16 cellular contexts compared by ENCODE assay signal in the genomic region with DNA sequence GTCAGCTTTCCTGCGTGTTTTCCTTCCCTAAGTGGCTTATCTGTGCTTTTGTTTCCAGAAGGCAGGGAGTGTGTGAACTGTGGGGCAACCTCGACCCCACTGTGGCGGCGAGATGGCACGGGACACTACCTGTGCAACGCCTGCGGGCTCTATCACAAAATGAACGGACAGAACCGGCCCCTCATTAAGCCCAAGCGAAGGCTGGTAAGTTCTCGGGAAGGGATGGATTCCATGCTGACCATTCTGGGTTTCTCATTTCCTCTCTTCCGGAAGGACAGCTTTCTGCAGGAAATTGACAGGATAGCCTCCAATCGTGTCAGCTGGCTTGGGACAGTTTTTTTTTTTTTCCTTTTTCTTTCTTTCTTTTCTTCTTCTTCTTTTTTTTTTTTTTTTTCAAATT. TPM values are rescaled to one million over a fixed set of nuclear protein-coding genes. Genes with fewer than 3 reads are reported as not detected.
DNase-seq lines count a peak whose midpoint lies in the region; ATAC-seq and TF ChIP-seq lines count a peak whose summit lies in the region.
"Had no signal": no experiment of that assay in that cellular context is flagged by ENCODE, and none has a peak within 500 bp of the region (broad histone marks: within the 10 kb centered on the region; RNA-seq: fewer than 3 reads in every experiment).

No MANE protein-coding gene starts in this region.

- H3K9ac ChIP-seq in mammary epithelial cell (ENCODE audit: insufficient read depth, low read length), result no peak overlapping the region

- CTCF ChIA-PET in CD4-positive, alpha-beta T cell (lab: Charles Lee), result interaction anchor here (0.6 kb wide), 1 partner anchor 1889 kb away, joined by 3 read pairs; no protein-coding TSS in a partner anchor
- CTCF ChIA-PET in mammary epithelial cell (lab: Charles Lee; ENCODE audit: low non-redundant PET), result no interaction called here
- CTCF ChIA-PET in naive thymus-derived CD4-positive, alpha-beta T cell (lab: Charles Lee), result no interaction called here

- no TSS peak for BruUV-seq in mammary epithelial cell (replicated peaks; lab: Mats Ljungman, UMichigan)

- H3K27ac Mint-ChIP-seq in CD4-positive, alpha-beta T cell, result peak overlapping the region; percentile 97
- H3K27ac Mint-ChIP-seq in naive thymus-derived CD4-positive, alpha-beta T cell, result peak overlapping the region in 6 of 9 donors; percentile 25 to 99 (median 67)

- intact Hi-C loops in CD4-positive, alpha-beta T cell (cut with DNase I, micrococcal nuclease), result loop anchor here in 1 of 2 experiments (5.0 kb wide), 1 partner anchor 73 kb away; no protein-coding TSS in a partner anchor
- intact Hi-C loops in mammary epithelial cell (cut with micrococcal nuclease), result no loop called here
- intact Hi-C loops in naive thymus-derived CD4-positive, alpha-beta T cell (cut with micrococcal nuclease), result no loop called here

- TF ChIP-seq POLR2A in gastroesophageal sphincter (IDR thresholded peaks at IDR 0.05), result no peak

- no peaks in the 10 kb centered on the region for H3K27me3 ChIP-seq in CD4-positive, alpha-beta T cell (ENCODE audit: control insufficient read depth, insufficient read depth, low read length)
- peaks cover 38% of the 10 kb centered on the region for H3K27me3 ChIP-seq in H7 (ENCODE audit: control insufficient read depth, insufficient read depth, low read length)
- no peaks in the 10 kb centered on the region for H3K27me3 ChIP-seq in mammary epithelial cell (ENCODE audit: insufficient read depth, low read length)
- no peaks in the 10 kb centered on the region for H3K27me3 ChIP-seq in naive thymus-derived CD4-positive, alpha-beta T cell (ENCODE audit: control insufficient read depth in 2 of 2, insufficient read depth in 2 of 2, low read length in 2 of 2)
- peaks cover 82% of the 10 kb centered on the region for H3K27me3 ChIP-seq in gastroesophageal sphincter

- peaks cover 75% of the 10 kb centered on the region for H3K79me2 ChIP-seq in mammary epithelial cell (ENCODE audit: insufficient read depth, low read length)

- H3K4me1 ChIP-seq in mammary epithelial cell (ENCODE audit: insufficient read depth, low read length), result peaks cover 64% of the 10 kb centered on the region
- H3K4me1 ChIP-seq in naive thymus-derived CD4-positive, alpha-beta T cell (ENCODE audit: control insufficient read depth in 2 of 2, insufficient read depth in 2 of 2, low read length in 2 of 2), result peaks cover 66 to 89% of the 10 kb centered on the region in 2 donors
- H3K4me1 ChIP-seq in gastroesophageal sphincter, result no peaks in the 10 kb centered on the region
- H3K4me1 ChIP-seq: sigmoid colon had no signal

- H3K36me3 ChIP-seq in H7 (replicated peaks; ENCODE audit: control insufficient read depth, insufficient read depth, low read length) (no peaks in the 10 kb centered on the region), mammary epithelial cell (ENCODE audit: insufficient read depth, low read length) (peaks cover 19% of the 10 kb centered on the region), gastroesophageal sphincter (no peaks in the 10 kb centered on the region)
- peaks cover 20 to 61% (median 31%) of the 10 kb centered on the region in 3 experiments for H3K36me3 ChIP-seq in naive thymus-derived CD4-positive, alpha-beta T cell (ENCODE audit: control insufficient read depth in 2 of 3, insufficient read depth in 3 of 3, low read length in 3 of 3)
- H3K36me3 ChIP-seq: lower lobe of right lung, sigmoid colon had no signal

- no peak for TF ChIP-seq CTCF in CD4-positive, alpha-beta T cell (IDR thresholded peaks at IDR 0.05)
- TF ChIP-seq CTCF in mammary epithelial cell (conservative IDR thresholded peaks at IDR 0.05 in 1 of 2, IDR thresholded peaks at IDR 0.05 in 1 of 2; ENCODE audit: extremely low read depth in 1 of 2, insufficient read depth in 1 of 2, low read depth in 1 of 2, low read length in 2 of 2) (no peak), gastroesophageal sphincter (IDR thresholded peaks at IDR 0.05) (no peak)

- peaks cover 95% of the 10 kb centered on the region for H3K36me3 Mint-ChIP-seq in CD4-positive, alpha-beta T cell (ENCODE audit: low read depth)
- peaks cover 16 to 85% (median 42%) of the 10 kb centered on the region in 5 donors for H3K36me3 Mint-ChIP-seq in naive thymus-derived CD4-positive, alpha-beta T cell

- no peak for TF ChIP-seq EP300 in gastroesophageal sphincter (IDR thresholded peaks at IDR 0.05)

- H3K27me3 Mint-ChIP-seq in CD4-positive, alpha-beta T cell, result no peaks in the 10 kb centered on the region
- H3K27me3 Mint-ChIP-seq in naive thymus-derived CD4-positive, alpha-beta T cell, result peaks cover 0 to 6% (median 0%) of the 10 kb centered on the region in 5 donors

- H3K4me2 ChIP-seq in mammary epithelial cell (ENCODE audit: insufficient read depth, low read depth, low read length), result no peak overlapping the region

- POLR2A ChIA-PET in CD4-positive, alpha-beta T cell (lab: Charles Lee), result interaction anchor here (2.1 kb wide), 1 partner anchor 10 kb away, joined by 7 read pairs; the partner anchor contains the start of gene GATA3
- POLR2A ChIA-PET in naive thymus-derived CD4-positive, alpha-beta T cell (lab: Charles Lee), result interaction anchor here (0.6 to 1.1 kb wide), 3 partner anchors 10 to 378 kb away, joined by 3 read pairs; partner anchors contain the start of gene GATA3

- no peak for DNase-seq in CD4-positive, alpha-beta T cell
- DNase-seq in H7, result peak; percentile 47
- DNase-seq in mammary epithelial cell, result no peak
- DNase-seq in naive thymus-derived CD4-positive, alpha-beta T cell, result no peak
- DNase-seq: activated CD4-positive, alpha-beta T cell treated with anti-CD3 and anti-CD28 coated beads, Interleukin-2, amount 50 U/mL, for 4 hours; DMS53; lower lobe of right lung; NCI-H1092; occipital lobe; sigmoid colon had no signal

- H3K4me3 ChIP-seq in H7 (ENCODE audit: insufficient read depth, low read depth, low read length) (peak overlapping the region; percentile 17; the same call in 1 of the 2 replicates), mammary epithelial cell (replicated peaks in 1 of 3; ENCODE audit: insufficient read depth in 1 of 3, low read depth in 2 of 3, low read length in 3 of 3) (no peak overlapping the region), gastroesophageal sphincter (no peak overlapping the region)
- H3K4me3 ChIP-seq in naive thymus-derived CD4-positive, alpha-beta T cell (ENCODE audit: low read length), result no peak overlapping the region
- H3K4me3 ChIP-seq: K562, lower lobe of right lung, sigmoid colon had no signal

- no peaks in the 10 kb centered on the region for H3K9me3 ChIP-seq in CD4-positive, alpha-beta T cell (ENCODE audit: control insufficient read depth, low read length)
- H3K9me3 ChIP-seq in mammary epithelial cell (replicated peaks; ENCODE audit: insufficient read depth, low read length), result no peaks in the 10 kb centered on the region
- no peaks in the 10 kb centered on the region for H3K9me3 ChIP-seq in naive thymus-derived CD4-positive, alpha-beta T cell (ENCODE audit: control insufficient read depth in 2 of 3, low read length in 3 of 3)
- no peaks in the 10 kb centered on the region for H3K9me3 ChIP-seq in gastroesophageal sphincter
- H3K9me3 ChIP-seq: lower lobe of right lung, sigmoid colon had no signal

- H3K9me3 Mint-ChIP-seq in CD4-positive, alpha-beta T cell, result no peaks in the 10 kb centered on the region
- peaks cover 0 to 4% (median 0%) of the 10 kb centered on the region in 11 donors for H3K9me3 Mint-ChIP-seq in naive thymus-derived CD4-positive, alpha-beta T cell

- H3K4me1 Mint-ChIP-seq in CD4-positive, alpha-beta T cell (ENCODE audit: low read depth), result peaks cover 94% of the 10 kb centered on the region
- H3K4me1 Mint-ChIP-seq in naive thymus-derived CD4-positive, alpha-beta T cell, result peaks cover 61 to 97% (median 92%) of the 10 kb centered on the region in 7 donors

- dilution Hi-C loops in mammary epithelial cell (cut with HindIII; ENCODE audit: low sequenced_read_pairs), result no loop called here

- no peaks in the 10 kb centered on the region for H4K20me1 ChIP-seq in mammary epithelial cell (ENCODE audit: insufficient read depth, low read length)

- H3K4me3 Mint-ChIP-seq in CD4-positive, alpha-beta T cell, result peak overlapping the region; percentile 49
- peak overlapping the region in 5 of 10 donors; percentile 12 to 53 (median 40) for H3K4me3 Mint-ChIP-seq in naive thymus-derived CD4-positive, alpha-beta T cell

- H2AFZ ChIP-seq in mammary epithelial cell (ENCODE audit: low read depth, low read length), result peak overlapping the region; percentile 0

- ATAC-seq in CD4-positive, alpha-beta T cell (ENCODE audit: poor library complexity), result no peak
- ATAC-seq in naive thymus-derived CD4-positive, alpha-beta T cell, result no peak
- ATAC-seq in GM19455 (IDR thresholded peaks at IDR 0.05; ENCODE audit: unreplicated experiment) (no peak), gastroesophageal sphincter (no peak), GM21528 (IDR thresholded peaks at IDR 0.05; ENCODE audit: low FRiP score, unreplicated experiment) (no peak), GM18517 (IDR thresholded peaks at IDR 0.05; ENCODE audit: unreplicated experiment) (no peak)
- ATAC-seq: HCT116, K562, lower lobe of right lung had no signal

- 49% methylated on average over 13 of the region's 13 CpGs for WGBS in mammary epithelial cell (ENCODE audit: low coverage, missing lambda C conversion rate)
- 47 to 53% methylated on average over 3 to 11 of the region's 13 CpGs for WGBS in gastroesophageal sphincter (ENCODE audit: low coverage in 1 of 2), 2 donors

- H3K27ac ChIP-seq in CD4-positive, alpha-beta T cell (ENCODE audit: low read depth, low read length), result no peak overlapping the region
- H3K27ac ChIP-seq in mammary epithelial cell (ENCODE audit: insufficient read depth, low read depth, low read length) (no peak overlapping the region), gastroesophageal sphincter (no peak overlapping the region)
- H3K27ac ChIP-seq in naive thymus-derived CD4-positive, alpha-beta T cell (ENCODE audit: low read depth, low read length), result no peak overlapping the region
- H3K27ac ChIP-seq: lower lobe of right lung, sigmoid colon had no signal

- in situ Hi-C loops in mammary epithelial cell (cut with MboI; ENCODE audit: low sequenced_read_pairs in 2 of 2), result loop anchor here in 1 of 2 donors (10.0 kb wide), 1 partner anchor 521 kb away; no protein-coding TSS in a partner anchor

RNA-seq across cellular contexts. Expression of gene GATA3, which starts 9.4 kb away (rescaled TPM):
- total RNA-seq in CD4-positive, alpha-beta T cell, result 100 to 1,000 TPM; 128 to 141 TPM
- 0.11 and 1.1 TPM in 2 replicates for total RNA-seq in H7 (2014; rRNA removed; shearing (Covaris generic))
- total RNA-seq in mammary epithelial cell, result 10 to 100 TPM in 1 of 2 donors, 1 to 10 TPM in 1; 7.7 to 20.6 TPM
- 5.3 TPM for polyA plus RNA-seq in mammary epithelial cell
- 4.7 TPM for polyA minus RNA-seq in mammary epithelial cell
- total RNA-seq in naive thymus-derived CD4-positive, alpha-beta T cell, result 10 to 100 TPM; 31.2 to 60.1 (median 38.6) TPM
- polyA plus RNA-seq in naive thymus-derived CD4-positive, alpha-beta T cell, result 10 to 100 TPM; 24.0 to 30.9 TPM
- total RNA-seq in gastroesophageal sphincter, result under 1 TPM in 1 of 4 donors, not detected in 3; 0.35 TPM
- total RNA-seq: occipital lobe, sigmoid colon had no signal
